ENCODE assay signal across 9 cellular contexts in the genomic region with DNA sequence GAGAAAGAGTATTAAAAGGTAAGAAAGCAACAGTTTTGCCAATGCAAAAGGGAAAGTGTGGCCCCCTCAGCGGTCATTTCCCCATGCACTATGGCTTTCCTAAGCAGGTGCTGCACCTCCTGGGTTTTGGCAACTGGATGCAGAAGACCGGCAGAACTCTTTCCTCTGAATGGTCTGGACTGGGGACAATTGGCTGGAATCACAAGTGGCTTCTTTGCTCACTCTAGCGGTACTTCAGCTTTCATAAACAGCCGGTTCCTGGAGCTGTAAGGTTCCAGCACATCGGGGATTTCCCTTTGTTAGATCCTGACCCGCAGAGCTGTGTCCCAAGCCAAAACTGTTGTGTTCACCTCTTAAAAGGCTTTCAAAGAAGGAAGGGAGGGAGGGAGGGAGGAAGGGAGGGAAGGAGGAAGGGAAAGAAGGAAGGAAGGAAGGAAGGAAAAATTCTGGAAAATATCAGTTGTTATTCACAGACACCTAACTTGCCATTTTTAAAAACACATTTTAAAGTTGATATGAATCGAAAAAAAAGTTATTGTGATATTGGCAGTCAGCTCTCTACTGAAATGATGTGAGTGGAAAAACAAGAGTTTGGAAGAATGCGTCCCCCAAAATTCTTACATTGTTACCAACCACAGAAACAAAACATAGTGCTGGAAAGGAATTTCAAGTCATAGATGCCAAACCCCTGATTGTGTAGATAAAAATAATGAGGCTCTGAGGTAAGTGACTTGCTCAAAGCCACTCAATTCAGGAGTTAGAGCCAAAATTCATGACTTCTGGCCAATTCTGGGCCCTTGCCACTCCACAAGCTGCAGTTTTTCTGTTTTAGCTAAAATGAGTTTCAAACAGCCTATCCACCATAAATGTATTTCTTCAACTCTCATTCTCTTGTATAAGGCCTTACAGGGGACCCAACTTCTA.
DNase-seq lines count a peak whose midpoint lies in the region; ATAC-seq lines count a peak whose summit lies in the region.
"Had no signal": no experiment of that assay in that cellular context is flagged by ENCODE, and none has a peak within 500 bp of the region (broad histone marks: within the 10 kb centered on the region; RNA-seq: fewer than 3 reads in every experiment).

No MANE protein-coding gene starts in this region.

- H3K36me3 Mint-ChIP-seq in stimulated activated memory B cell treated with anti-CD40 and anti-IgM and Interleukin-4, amounts not matched to agents 10 μg/mL and 1 μg/mL and 100 μg/mL, for 72 hours: no peaks in the 10 kb centered on the region
- H3K36me3 Mint-ChIP-seq: immature natural killer cell had no signal

- no peaks in the 10 kb centered on the region for H3K9me3 Mint-ChIP-seq in stimulated activated memory B cell treated with anti-CD40 and anti-IgM and Interleukin-4, amounts not matched to agents 10 μg/mL and 1 μg/mL and 100 μg/mL, for 72 hours

- H3K4me1 Mint-ChIP-seq in stimulated activated memory B cell treated with anti-CD40 and anti-IgM and Interleukin-4, amounts not matched to agents 10 μg/mL and 1 μg/mL and 100 μg/mL, for 72 hours: no peaks in the 10 kb centered on the region

- no peak overlapping the region for H3K27ac Mint-ChIP-seq in stimulated activated memory B cell treated with anti-CD40 and anti-IgM and Interleukin-4, amounts not matched to agents 10 μg/mL and 1 μg/mL and 100 μg/mL, for 72 hours
- H3K27ac Mint-ChIP-seq: immature natural killer cell had no signal

- H3K4me3 Mint-ChIP-seq in stimulated activated memory B cell treated with anti-CD40 and anti-IgM and Interleukin-4, amounts not matched to agents 10 μg/mL and 1 μg/mL and 100 μg/mL, for 72 hours: no peak overlapping the region
- H3K4me3 Mint-ChIP-seq: immature natural killer cell had no signal

- no peak for ATAC-seq in stimulated activated memory B cell treated with anti-CD40 and anti-IgM and Interleukin-4, amounts not matched to agents 10 μg/mL and 1 μg/mL and 100 μg/mL, for 72 hours
- ATAC-seq in GM19467 (IDR thresholded peaks at IDR 0.05; ENCODE audit: unreplicated experiment) (no peak), HG02870 (IDR thresholded peaks at IDR 0.05; ENCODE audit: unreplicated experiment) (no peak)

- peak; percentile 58 for DNase-seq in AG08396 (ENCODE audit: low spot score)
- peak; percentile 58 for DNase-seq in LoVo (ENCODE audit: low spot score)
- peak; percentile 60 to 82 for DNase-seq in dermis microvascular lymphatic vessel endothelial cell (ENCODE audit: low read depth in 2 of 2)
- DNase-seq in midbrain (lab: John Stamatoyannopoulos, UW): peak; percentile 2
- no peak for DNase-seq in NCI-H1694 (lab: John Stamatoyannopoulos, UW)
- DNase-seq: immature natural killer cell had no signal

- H3K27me3 Mint-ChIP-seq in stimulated activated memory B cell treated with anti-CD40 and anti-IgM and Interleukin-4, amounts not matched to agents 10 μg/mL and 1 μg/mL and 100 μg/mL, for 72 hours: no peaks in the 10 kb centered on the region
